Comparison of ENCODE assay signal across 12 cellular contexts in the genomic region with DNA sequence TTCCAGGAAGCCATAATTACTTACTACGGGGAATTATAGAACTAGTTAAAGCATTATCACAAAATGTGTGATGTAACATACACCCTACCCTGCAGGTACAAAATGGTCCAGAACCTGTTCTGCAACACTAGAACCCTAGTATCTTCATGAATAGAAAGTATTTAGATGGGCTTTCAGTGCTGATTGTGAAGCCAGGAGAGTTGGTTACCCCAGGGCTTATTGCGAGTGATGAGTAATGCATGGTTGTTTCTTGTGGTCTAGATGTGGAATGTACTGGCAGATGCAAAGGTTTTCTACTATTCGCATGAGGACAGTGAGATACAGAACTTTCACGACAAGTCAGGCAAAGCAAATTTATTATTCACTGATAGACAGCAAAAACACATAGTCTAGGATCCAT. TPM values are rescaled to one million over a fixed set of nuclear protein-coding genes. Genes with fewer than 3 reads are reported as not detected.
DNase-seq lines count a peak whose midpoint lies in the region; ATAC-seq and TF ChIP-seq lines count a peak whose summit lies in the region.
"Had no signal": no experiment of that assay in that cellular context is flagged by ENCODE, and none has a peak within 500 bp of the region (broad histone marks: within the 10 kb centered on the region; RNA-seq: fewer than 3 reads in every experiment).

No MANE protein-coding gene starts in this region.

- H3F3A ChIP-seq in neural progenitor cell (ENCODE audit: low read depth) = no peaks in the 10 kb centered on the region

- ATAC-seq in Right ventricle myocardium inferior (no peak), GM18873 (IDR thresholded peaks at IDR 0.05; ENCODE audit: low FRiP score, unreplicated experiment) (no peak)

- WGBS in sigmoid colon, 2 donors = 81 to 91% methylated on average over 4 of the region's 4 CpGs

- H3K9me3 ChIP-seq in neural progenitor cell (ENCODE audit: low read depth) (no peaks in the 10 kb centered on the region), sigmoid colon (no peaks in the 10 kb centered on the region)
- H3K9me3 ChIP-seq: colonic mucosa had no signal

- H3K27ac Mint-ChIP-seq in Calu3 (ENCODE audit: unreplicated experiment) = peak overlapping the region; percentile 81
- H3K27ac Mint-ChIP-seq in neural progenitor cell = peak overlapping the region; percentile 90
- H3K27ac Mint-ChIP-seq: T-cell had no signal

- H3K4me3 Mint-ChIP-seq in Calu3 (ENCODE audit: low read depth, unreplicated experiment) = peak overlapping the region; percentile 28
- H3K4me3 Mint-ChIP-seq in neural progenitor cell = no peak overlapping the region
- H3K4me3 Mint-ChIP-seq: T-cell had no signal

- TF ChIP-seq EP300 in sigmoid colon (IDR thresholded peaks at IDR 0.05) = no peak

- H3K9ac ChIP-seq in neural progenitor cell = no peak overlapping the region

- peak; percentile 73 for DNase-seq in Calu3
- DNase-seq in LoVo (ENCODE audit: low spot score) = peak; percentile 56
- peak; percentile 90 for DNase-seq in brain microvascular endothelial cell
- no peak for DNase-seq in neural progenitor cell (ENCODE audit: low spot score)
- no peak for DNase-seq in sigmoid colon
- DNase-seq in activated CD4-positive, alpha-beta T cell treated with anti-CD3 and anti-CD28 coated beads for 4 hours = no peak
- DNase-seq in Right ventricle myocardium inferior (ENCODE audit: missing footprints) = no peak
- DNase-seq: activated CD8-positive, alpha-beta memory T cell treated with anti-CD3 and anti-CD28 coated beads, Interleukin-2, amount 50 U/mL, for 4 hours; T-cell had no signal

- H3K4me1 Mint-ChIP-seq in Calu3 (ENCODE audit: low read depth, unreplicated experiment) (peaks cover 65% of the 10 kb centered on the region), neural progenitor cell (peaks cover 29% of the 10 kb centered on the region)
- H3K4me1 Mint-ChIP-seq: T-cell had no signal

- intact Hi-C loops in Calu3 (cut with micrococcal nuclease; ENCODE audit: unreplicated experiment) = loop anchor here (5.0 kb wide), 1 partner anchor 33 kb away; a partner anchor contains a TSS
- intact Hi-C loops in sigmoid colon (cut with DNase I) = loop anchor here (10.0 kb wide), 3 partner anchors 59 to 311 kb away; a partner anchor contains a TSS
- intact Hi-C loops in Right ventricle myocardium inferior (cut with DNase I) = loop anchor here (5.0 to 10.0 kb wide), 4 partner anchors 113 to 831 kb away; a partner anchor contains a TSS

- no peak for TF ChIP-seq POLR2A in sigmoid colon (IDR thresholded peaks at IDR 0.05)

- no peak overlapping the region for H2AFZ ChIP-seq in neural progenitor cell (replicated peaks)

- in situ Hi-C loops in brain microvascular endothelial cell (cut with HindIII; ENCODE audit: low pct_ligation_motif_present, low sequenced_read_pairs) = no loop called here

- H3K4me2 ChIP-seq in neural progenitor cell = no peak overlapping the region

- CTCF ChIA-PET in Calu3 (lab: Charles Lee) = interaction anchor here (1.0 to 1.5 kb wide), 3 partner anchors 24 to 351 kb away, joined by 3 to 8 read pairs (median 4); no protein-coding TSS in a partner anchor

- no peaks in the 10 kb centered on the region for H3K27me3 Mint-ChIP-seq in Calu3 (ENCODE audit: unreplicated experiment)
- H3K27me3 Mint-ChIP-seq in neural progenitor cell (ENCODE audit: insufficient read depth, low read depth) = peaks cover 2% of the 10 kb centered on the region

- peaks cover 2% of the 10 kb centered on the region for H3K9me3 Mint-ChIP-seq in Calu3 (ENCODE audit: low read depth, unreplicated experiment)
- H3K9me3 Mint-ChIP-seq in neural progenitor cell = peaks cover 32% of the 10 kb centered on the region

- no peaks in the 10 kb centered on the region for H3K79me2 ChIP-seq in neural progenitor cell (ENCODE audit: low read depth)

- no peaks in the 10 kb centered on the region for H4K20me1 ChIP-seq in neural progenitor cell (ENCODE audit: low read depth)

- H3K36me3 Mint-ChIP-seq in Calu3 (ENCODE audit: insufficient read depth, unreplicated experiment) = peaks cover 11% of the 10 kb centered on the region
- peaks cover 5% of the 10 kb centered on the region for H3K36me3 Mint-ChIP-seq in neural progenitor cell
- H3K36me3 Mint-ChIP-seq: T-cell had no signal

- peak overlapping the region; percentile 73 for H3K27ac ChIP-seq in brain microvascular endothelial cell
- no peak overlapping the region for H3K27ac ChIP-seq in neural progenitor cell
- H3K27ac ChIP-seq in sigmoid colon = peak overlapping the region in 1 of 4 donors; percentile 52
- H3K27ac ChIP-seq: colonic mucosa had no signal

- H3K4me1 ChIP-seq in neural progenitor cell (peaks cover 15% of the 10 kb centered on the region), sigmoid colon (peaks cover 0 to 12% (median 10%) of the 10 kb centered on the region in 4 donors)

- H3K27me3 ChIP-seq in brain microvascular endothelial cell (replicated peaks) (no peaks in the 10 kb centered on the region), neural progenitor cell (no peaks in the 10 kb centered on the region), sigmoid colon (no peaks in the 10 kb centered on the region)
- H3K27me3 ChIP-seq: colonic mucosa had no signal

- H3K4me3 ChIP-seq in brain microvascular endothelial cell (ENCODE audit: low read depth, low read length) (no peak overlapping the region), neural progenitor cell (no peak overlapping the region), sigmoid colon (no peak overlapping the region)
- H3K4me3 ChIP-seq: colonic mucosa had no signal

- H3K36me3 ChIP-seq in brain microvascular endothelial cell (replicated peaks) (no peaks in the 10 kb centered on the region), neural progenitor cell (no peaks in the 10 kb centered on the region), sigmoid colon (no peaks in the 10 kb centered on the region)
- H3K36me3 ChIP-seq: colonic mucosa had no signal

- no TSS peak for BruUV-seq in Calu3 (replicated peaks; lab: Mats Ljungman, UMichigan)

- no peak for TF ChIP-seq CTCF in Calu3 (IDR thresholded peaks at IDR 0.05; ENCODE audit: unreplicated experiment)
- no peak for TF ChIP-seq CTCF in brain microvascular endothelial cell (IDR thresholded peaks at IDR 0.05; ENCODE audit: low read depth, low read length, missing control alignments)
- TF ChIP-seq CTCF in neural progenitor cell (IDR thresholded peaks at IDR 0.05) = no peak
- TF ChIP-seq CTCF in sigmoid colon (IDR thresholded peaks at IDR 0.05) = no peak

RNA-seq across cellular contexts. Expression of a gene that starts 33.6 kb away (rescaled TPM):
- 8.4 and 11.0 TPM in 2 replicates for total RNA-seq in Calu3 (2022)
- total RNA-seq in neural progenitor cell (ENCODE audit: low replicate concordance) = not detected in 2 replicates
- 1 to 10 TPM in 1 of 4 donors, not detected in 3; 4.6 TPM for total RNA-seq in sigmoid colon
- 100 to 1,000 TPM; 168 to 216 (median 178) TPM for polyA plus RNA-seq in sigmoid colon
- not detected for total RNA-seq in Right ventricle myocardium inferior
- total RNA-seq: T-cell had no signal
- polyA plus RNA-seq: neural cell had no signal

Comparison
In these comparisons a context has a peak if more than half of its experiments do, and no peak if none do; other contexts are left out.
1. DNase-seq: peak in Calu3 (single experiment), LoVo (single experiment) and brain microvascular endothelial cell (single experiment); none in neural progenitor cell (single experiment), sigmoid colon (single experiment), activated CD4-positive, alpha-beta T cell treated with anti-CD3 and anti-CD28 coated beads for 4 hours (0 of 2) and Right ventricle myocardium inferior (single experiment).